ENCODE assay signal across 11 cellular contexts in genomic region chr7:87155788-87156187, GRCh38. TPM values are rescaled to one million over a fixed set of nuclear protein-coding genes. Genes with fewer than 3 reads are reported as not detected.
DNase-seq lines count a peak whose midpoint lies in the region; ATAC-seq, FAIRE-seq and TF ChIP-seq lines count a peak whose summit lies in the region.
"Had no signal": no experiment of that assay in that cellular context is flagged by ENCODE, and none has a peak within 500 bp of the region (broad histone marks: within the 10 kb centered on the region; RNA-seq: fewer than 3 reads in every experiment).

No MANE protein-coding gene starts in this region.

- H3K4me2 ChIP-seq in GM23338 (no peak overlapping the region), K562 (ENCODE audit: insufficient read depth, low read length) (peak overlapping the region; percentile 20; the same call in 1 of the 2 replicates)

- peaks cover 22% of the 10 kb centered on the region for H3K4me1 Mint-ChIP-seq in GM23338
- peaks cover 41% of the 10 kb centered on the region for H3K4me1 Mint-ChIP-seq in memory B cell

- CTCF ChIA-PET in AG04450 (lab: Charles Lee) (interaction anchor here (1.2 kb wide), 1 partner anchor 229 kb away, joined by 5 read pairs; no protein-coding TSS in a partner anchor), K562 (lab: Yijun Ruan, JAX; ENCODE audit: low intra/inter-chr PET ratio) (no interaction called here)

- H3K9me3 ChIP-seq in AG04450 (ENCODE audit: control insufficient read depth, insufficient read depth, low read length) (no peaks in the 10 kb centered on the region), K562 (replicated peaks; ENCODE audit: control insufficient read depth, insufficient read depth, low read depth, low read length) (no peaks in the 10 kb centered on the region)
- H3K9me3 ChIP-seq: gastrocnemius medialis had no signal

- H3K9me2 ChIP-seq in GM23338 (ENCODE audit: insufficient read depth), result no peaks in the 10 kb centered on the region

- DNase-seq in AG04450 (ENCODE audit: low read depth, low spot score) (no peak), GM23338 (ENCODE audit: low spot score) (no peak), K562 (ENCODE audit: extremely low read depth in 1 of 4, low spot score in 3 of 4) (no peak), memory B cell (ENCODE audit: low spot score in 2 of 2) (no peak), NCI-H510A (lab: John Stamatoyannopoulos, UW) (no peak)
- no peak for DNase-seq in NK-92 treated with Interleukin-12 subunit alpha and Interleukin-12 subunit beta, amount 100 ng/mL, for 24 hours (lab: John Stamatoyannopoulos, UW)
- DNase-seq: activated CD8-positive, alpha-beta memory T cell treated with anti-CD3 and anti-CD28 coated beads, Interleukin-2, amount 50 U/mL, for 48 hours; gastrocnemius medialis; KG1 had no signal

- H3K27ac ChIP-seq in AG04450 (ENCODE audit: low read depth, low read length), result no peak overlapping the region
- no peak overlapping the region for H3K27ac ChIP-seq in GM23338 (ENCODE audit: low read depth)
- H3K27ac ChIP-seq in K562 (ENCODE audit: extremely low read depth, low read depth, low read length), result no peak overlapping the region
- H3K27ac ChIP-seq: gastrocnemius medialis had no signal

- TF ChIP-seq POLR2A in K562 (conservative IDR thresholded peaks at IDR 0.05), result no peak

- no peaks in the 10 kb centered on the region for H3K9me1 ChIP-seq in K562 (ENCODE audit: control insufficient read depth, insufficient read depth, low read length)

- H4K20me1 ChIP-seq in GM23338 (replicated peaks; ENCODE audit: insufficient read depth) (peaks cover 43% of the 10 kb centered on the region), K562 (replicated peaks; ENCODE audit: control insufficient read depth, insufficient read depth, low read length) (0 out of 2 replicates have a peak, but pooled peaks cover 6% of the 10 kb centered on the region)

- in situ Hi-C loops in K562 (cut with MboI), result no loop called here

- H3F3A ChIP-seq in GM23338 (replicated peaks; ENCODE audit: low read depth), result no peaks in the 10 kb centered on the region

- FAIRE-seq in K562 (lab: Jason Lieb, UNC), result no peak

- H3K36me3 ChIP-seq in GM23338 (ENCODE audit: insufficient read depth) (no peaks in the 10 kb centered on the region), K562 (ENCODE audit: control insufficient read depth, insufficient read depth, low read length) (peaks cover 42% of the 10 kb centered on the region)
- H3K36me3 ChIP-seq: gastrocnemius medialis had no signal

- H3K27me3 ChIP-seq in AG04450 (ENCODE audit: control insufficient read depth, insufficient read depth, low read length) (no peaks in the 10 kb centered on the region), GM23338 (ENCODE audit: insufficient read depth) (no peaks in the 10 kb centered on the region), K562 (ENCODE audit: control insufficient read depth in 2 of 2, insufficient read depth in 2 of 2, low read length in 2 of 2) (no peaks in the 10 kb centered on the region)
- H3K27me3 ChIP-seq: gastrocnemius medialis had no signal

- POLR2A ChIA-PET in AG04450 (lab: Yijun Ruan, JAX) (interaction anchor here (1.2 to 1.8 kb wide), 2 partner anchors 64 to 65 kb away, joined by 4 to 5 read pairs; partner anchors contain the start of gene TMEM243), K562 (lab: Yijun Ruan, JAX) (interaction anchor here (0.8 to 5.8 kb wide), 4 partner anchors 10 to 214 kb away, joined by 3 to 59 read pairs (median 7); no protein-coding TSS in a partner anchor)

- ATAC-seq in GM23338 (no peak), K562 (no peak), memory B cell (ENCODE audit: low read depth) (no peak), GM21723 (IDR thresholded peaks at IDR 0.05; ENCODE audit: unreplicated experiment) (no peak), HG03175 (IDR thresholded peaks at IDR 0.05; ENCODE audit: unreplicated experiment) (no peak)
- ATAC-seq: gastrocnemius medialis had no signal

- H3K27ac Mint-ChIP-seq in GM23338 (no peak overlapping the region; the same call in 1 of the 2 replicates), memory B cell (peak overlapping the region; percentile 78)

- H2AFZ ChIP-seq in GM23338, result no peak overlapping the region
- H2AFZ ChIP-seq in K562 (ENCODE audit: low read depth, low read length), result no peak overlapping the region

- no peak for TF ChIP-seq EP300 in K562 (IDR thresholded peaks at IDR 0.05; ENCODE audit: low read length)

- H3K27me3 Mint-ChIP-seq in GM23338 (ENCODE audit: insufficient read depth, low read depth, poor library complexity) (peaks cover 11% of the 10 kb centered on the region), memory B cell (no peaks in the 10 kb centered on the region)

- H3K9me3 Mint-ChIP-seq in GM23338, result 0 out of 3 replicates have a peak, but pooled peaks cover 3% of the 10 kb centered on the region
- no peaks in the 10 kb centered on the region for H3K9me3 Mint-ChIP-seq in memory B cell

- H3K4me1 ChIP-seq in GM23338 (ENCODE audit: insufficient read depth) (0 out of 2 replicates have a peak, but pooled peaks cover 8% of the 10 kb centered on the region), K562 (replicated peaks in 1 of 2; ENCODE audit: control insufficient read depth in 2 of 2, insufficient read depth in 2 of 2, low read length in 2 of 2) (peaks cover 3 to 25% of the 10 kb centered on the region in 2 experiments; a peak in 2 of 5 replicates)

- no peak for TF ChIP-seq CTCF in AG04450 (IDR thresholded peaks at IDR 0.05; ENCODE audit: low read depth, low read length)
- TF ChIP-seq CTCF in GM23338 (conservative IDR thresholded peaks at IDR 0.05; ENCODE audit: low read depth in 2 of 2), result no peak
- TF ChIP-seq CTCF in K562 (IDR thresholded peaks at IDR 0.05 in 2 of 3, conservative IDR thresholded peaks at IDR 0.05 in 1 of 3; ENCODE audit: insufficient read depth in 2 of 3, low read depth in 1 of 3, low read length in 3 of 3), result no peak

- BruUV-seq in K562 (replicated peaks; lab: Mats Ljungman, UMichigan), result no TSS peak

- H3K4me3 ChIP-seq in AG04450 (ENCODE audit: low read depth, low read length) (peak overlapping the region; percentile 23), GM23338 (no peak overlapping the region; the same call in 1 of the 2 replicates), K562 (no peak overlapping the region)

- WGBS in K562 (ENCODE audit: insufficient coverage, low coverage, missing lambda C conversion rate), result 78% methylated on average over 3 of the region's 3 CpGs

- H3K36me3 Mint-ChIP-seq in GM23338 (ENCODE audit: low read depth) (peaks cover 21% of the 10 kb centered on the region), memory B cell (peaks cover 7% of the 10 kb centered on the region)

- no peak for TF ChIP-seq RAD21 in K562 (CRISPR knock-in tag; conservative IDR thresholded peaks at IDR 0.05 in 1 of 2, IDR thresholded peaks at IDR 0.05 in 1 of 2)

- intact Hi-C loops in K562 (cut with micrococcal nuclease), result loop anchor here (10.0 kb wide), 1 partner anchor 719 kb away; the partner anchor contains the start of genes DBF4 and SLC25A40

- H3K9ac ChIP-seq in K562 (ENCODE audit: insufficient read depth in 1 of 2, low read depth in 2 of 2, low read length in 2 of 2), result no peak overlapping the region; a peak in 1 of 4 replicates

- peak overlapping the region; percentile 47 for H3K4me3 Mint-ChIP-seq in GM23338
- peak overlapping the region; percentile 44 for H3K4me3 Mint-ChIP-seq in memory B cell

- H3K79me2 ChIP-seq in GM23338 (replicated peaks; ENCODE audit: insufficient read depth) (peaks cover 84% of the 10 kb centered on the region), K562 (ENCODE audit: control insufficient read depth, insufficient read depth, low read length) (peaks cover 89% of the 10 kb centered on the region)

TF ChIP-seq in K562, 482 proteins besides CTCF, POLR2A, EP300 and RAD21:
- TF ChIP-seq MBD1 (CRISPR knock-in tag; IDR thresholded peaks at IDR 0.05), result no peak
- 0 out of 2 replicates have a peak, but pooled peaks have one; percentile 3 for TF ChIP-seq POLR2G (IDR thresholded peaks at IDR 0.05; ENCODE audit: low read depth, low read length)
- 0 out of 2 replicates have a peak, but pooled peaks have one; percentile 25 for TF ChIP-seq RBFOX2 (IDR thresholded peaks at IDR 0.05; ENCODE audit: low read depth, low read length)
TF ChIP-seq in K562: peak in this region for 2.

RNA-seq across cellular contexts. Expression of gene DMTF1, which starts 3.5 kb away (rescaled TPM):
- polyA plus RNA-seq in AG04450 (2011; rRNA removed), result 95.7 and 134 TPM in 2 replicates
- 81.6 and 146 TPM in 2 replicates for polyA minus RNA-seq in AG04450 (2011; rRNA and poly(A)+ RNA removed)
- 107 and 114 TPM in 2 replicates for total RNA-seq in GM23338 (2014; rRNA removed; shearing (Covaris generic))
- polyA plus RNA-seq in GM23338 (2016; fragmentation: Nextera tagmentation; extraction: Ambion mirVana), result 52.1 and 60.4 TPM in 2 replicates
- 246 and 960 TPM in 2 replicates for total RNA-seq in K562 (2011; cell fraction: chromatin; rRNA removed; ENCODE audit: low replicate concordance)
- 112 and 178 TPM in 2 replicates for total RNA-seq in K562 (2011; cell fraction: nucleolus; rRNA removed)
- total RNA-seq in K562 (2011; cell fraction: nucleoplasm; rRNA removed), result 283 and 397 TPM in 2 replicates
- total RNA-seq in K562 (2014; rRNA removed), result 56.4 and 56.7 TPM in 2 replicates
- 89.4 and 95.7 TPM in 2 replicates for total RNA-seq in K562 (2014; rRNA removed; fragmentation: Illumina TruSeq; extraction: Trizol)
- total RNA-seq in K562 (2015; rRNA removed; fragmentation: Illumina TruSeq; extraction: Trizol), result 72.5 and 90.5 TPM in 2 replicates
- total RNA-seq in K562 (2021), result 62.5 and 64.3 TPM in 2 replicates
- polyA plus RNA-seq in K562 (2011; rRNA removed), result 205 and 208 TPM in 2 replicates
- polyA plus RNA-seq in K562 (2011; cell fraction: cytosol; rRNA removed), result 52.2 and 63.2 TPM in 2 replicates
- polyA plus RNA-seq in K562 (2011; cell fraction: nucleus; rRNA removed), result 617 and 696 TPM in 2 replicates
- polyA plus RNA-seq in K562 (2012), result 45.0 and 77.9 TPM in 2 replicates
- 92.7 and 98.5 TPM in 2 replicates for polyA plus RNA-seq in K562 (2014; fragmentation: Illumina TruSeq; extraction: Trizol)
- 10 to 100 TPM; 25.7 to 52.4 TPM for polyA plus RNA-seq in K562 (2014; fragmentation: Nextera tagmentation; extraction: Ambion mirVana)
- polyA plus RNA-seq in K562 (2014; rRNA removed), result 71.4 and 74.7 TPM in 2 replicates
- polyA minus RNA-seq in K562 (2011; rRNA and poly(A)+ RNA removed), result 313 and 334 TPM in 2 replicates
- polyA minus RNA-seq in K562 (2011; cell fraction: cytosol; rRNA and poly(A)+ RNA removed), result 36.5 and 39.3 TPM in 2 replicates
- polyA minus RNA-seq in K562 (2011; cell fraction: nucleus; rRNA and poly(A)+ RNA removed), result 358 and 510 TPM in 2 replicates
